3 cellular contexts compared by ENCODE assay signal in the genomic region with DNA sequence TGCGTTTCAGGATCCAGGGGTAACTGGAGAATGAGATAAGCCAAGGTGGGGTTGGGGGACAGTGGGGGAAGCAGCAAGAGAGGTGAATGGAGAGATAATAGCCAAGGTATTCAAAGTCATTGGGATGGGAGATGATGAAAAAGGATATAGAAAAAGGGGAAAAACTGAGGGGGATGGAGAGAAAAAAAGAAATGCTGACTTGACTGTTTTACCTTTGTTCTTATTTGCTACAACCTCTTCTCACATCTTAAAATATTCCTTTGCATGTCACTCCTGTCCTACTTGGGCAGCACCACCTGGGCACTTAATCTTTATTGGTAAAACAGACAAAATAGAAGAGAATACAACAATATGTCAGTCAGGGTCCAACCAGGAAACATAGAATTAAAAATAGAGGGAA.
TF ChIP-seq lines count a peak whose summit lies in the region.

No MANE protein-coding gene starts in this region.

TF ChIP-seq in A549, 52 proteins besides CTCF, POLR2A, EP300 and RAD21:
- TF ChIP-seq MAFK (IDR thresholded peaks at IDR 0.05; ENCODE audit: partially characterized antibody) (peak; percentile 90), JUNB (IDR thresholded peaks at IDR 0.05) (no peak)

TF ChIP-seq in IMR-90, 13 proteins besides CTCF, POLR2A, EP300 and RAD21:
- no peak for TF ChIP-seq SMC3 (IDR thresholded peaks at IDR 0.05; ENCODE audit: low read depth, low read length)
- peak; percentile 97 for TF ChIP-seq MAFK (IDR thresholded peaks at IDR 0.05; ENCODE audit: low read depth, low read length)
- TF ChIP-seq FOS (IDR thresholded peaks at IDR 0.05; ENCODE audit: low read depth, low read length) = no peak

TF ChIP-seq in H1, 55 proteins besides CTCF, POLR2A, EP300 and RAD21:
- TF ChIP-seq HDAC6 (IDR thresholded peaks at IDR 0.05; ENCODE audit: low read depth, low read length) (no peak), MAFK (IDR thresholded peaks at IDR 0.05; ENCODE audit: low read depth, low read length) (peak; percentile 89)
